8 cellular contexts compared by ENCODE assay signal in the genomic region with DNA sequence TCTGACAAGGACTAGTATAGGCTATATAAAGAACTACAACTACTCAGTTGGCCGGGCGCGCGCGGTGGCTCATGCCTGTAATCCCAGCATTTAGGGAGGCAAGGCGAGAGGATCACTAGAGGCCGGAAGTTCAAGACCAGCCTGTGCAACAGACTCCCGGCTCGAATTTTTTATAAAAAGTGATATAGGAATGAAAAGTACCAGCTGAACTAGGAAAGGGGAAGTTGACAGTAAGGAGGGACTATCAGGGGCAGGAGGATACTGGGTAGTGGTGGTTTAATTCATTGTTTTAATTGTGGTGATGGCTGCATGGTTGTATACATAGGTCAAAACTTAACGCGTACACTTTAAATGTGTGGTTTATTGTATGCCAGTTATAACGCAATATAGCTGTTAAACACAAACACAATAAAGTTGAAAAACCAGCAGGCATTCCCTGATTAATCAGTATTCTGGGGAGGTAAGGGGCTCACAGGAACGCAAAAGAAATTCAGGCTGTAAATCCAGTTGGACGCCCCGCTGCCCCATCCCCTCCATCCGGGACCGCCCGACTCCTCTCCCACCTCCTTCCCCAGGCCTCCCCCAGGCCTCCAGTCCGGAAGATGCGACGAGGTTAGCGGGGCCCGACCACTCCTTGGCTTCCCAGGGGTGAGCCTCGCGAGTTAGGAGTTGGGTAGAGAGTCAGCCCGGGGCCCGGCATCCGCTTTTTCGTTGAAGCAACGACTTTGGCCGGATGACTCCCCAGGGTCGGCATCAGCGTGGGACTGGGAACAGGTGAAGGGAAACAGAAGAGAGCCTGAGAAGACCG. TPM values are rescaled to one million over a fixed set of nuclear protein-coding genes. Genes with fewer than 3 reads are reported as not detected.
DNase-seq lines count a peak whose midpoint lies in the region; ATAC-seq, FAIRE-seq and TF ChIP-seq lines count a peak whose summit lies in the region.

No MANE protein-coding gene starts in this region.

- H3K27me3 ChIP-seq in GM06990 (replicated peaks; ENCODE audit: control insufficient read depth, insufficient read depth, low read length), result no peaks in the 10 kb centered on the region
- H3K27me3 ChIP-seq in astrocyte (ENCODE audit: insufficient read depth, low read length), result no peaks in the 10 kb centered on the region
- no peaks in the 10 kb centered on the region for H3K27me3 ChIP-seq in iPS-20b (ENCODE audit: insufficient read depth, low read length)

- peak overlapping the region; percentile 92 for H2AFZ ChIP-seq in astrocyte (ENCODE audit: low read depth, low read length)

- peaks cover 3% of the 10 kb centered on the region for H3K9me3 Mint-ChIP-seq in astrocyte (ENCODE audit: unreplicated experiment)

- no peaks in the 10 kb centered on the region for H3K27me3 Mint-ChIP-seq in astrocyte (ENCODE audit: low read depth, unreplicated experiment)

- peaks cover 40% of the 10 kb centered on the region for H3K79me2 ChIP-seq in astrocyte (ENCODE audit: insufficient read depth, low read length)

- H3K4me3 Mint-ChIP-seq in astrocyte (ENCODE audit: unreplicated experiment), result no peak overlapping the region

- H3K27ac ChIP-seq in SK-N-MC (peak overlapping the region; percentile 48; the same call in 1 of the 2 replicates), astrocyte (ENCODE audit: low read depth, low read length) (peak overlapping the region; percentile 86), iPS-20b (ENCODE audit: low read length) (peak overlapping the region; percentile 54)

- peak; percentile 52 for ATAC-seq in GM21737 (IDR thresholded peaks at IDR 0.05; ENCODE audit: unreplicated experiment)

- H3K4me1 ChIP-seq in astrocyte (ENCODE audit: insufficient read depth, low read length), result peaks cover 4% of the 10 kb centered on the region
- 0 out of 2 replicates have a peak, but pooled peaks cover 3% of the 10 kb centered on the region for H3K4me1 ChIP-seq in iPS-20b (ENCODE audit: insufficient read depth, low read length)

- FAIRE-seq in astrocyte (lab: Jason Lieb, UNC), result no peak

- H3K4me3 ChIP-seq in GM06990 (replicated peaks; ENCODE audit: low read depth, low read length) (peak overlapping the region; percentile 96), SK-N-MC (peak overlapping the region; percentile 90), astrocyte (ENCODE audit: insufficient read depth, low read depth, low read length) (peak overlapping the region; percentile 96), iPS-20b (ENCODE audit: low read length) (peak overlapping the region; percentile 96)

- H3K9ac ChIP-seq in SK-N-MC (ENCODE audit: insufficient read length) (peak overlapping the region; percentile 79), astrocyte (ENCODE audit: low read length) (peak overlapping the region; percentile 87), iPS-20b (ENCODE audit: low read depth, low read length) (peak overlapping the region; percentile 93)

- H3K36me3 Mint-ChIP-seq in astrocyte (ENCODE audit: low read depth, unreplicated experiment), result no peaks in the 10 kb centered on the region

- H3K9me3 ChIP-seq in SK-N-MC (ENCODE audit: low read depth, low read length) (no peaks in the 10 kb centered on the region), astrocyte (ENCODE audit: insufficient read depth, low read depth, low read length) (no peaks in the 10 kb centered on the region), iPS-20b (ENCODE audit: insufficient read depth, low read depth, low read length) (no peaks in the 10 kb centered on the region)

- peak overlapping the region; percentile 77 for H3K27ac Mint-ChIP-seq in astrocyte (ENCODE audit: unreplicated experiment)

- DNase-seq in GM06990 (ENCODE audit: extremely low read depth, insufficient read length), result peak; percentile 39
- DNase-seq in KG1 (lab: John Stamatoyannopoulos, UW), result peak; percentile 70
- DNase-seq in SK-N-MC (ENCODE audit: low read depth, low spot score), result no peak
- no peak for DNase-seq in astrocyte (ENCODE audit: low read depth)
- DNase-seq in stimulated activated CD4-positive, alpha-beta T cell treated with anti-CD3 and anti-CD28 coated beads, Interleukin-12 subunit alpha, Interleukin-12 subunit beta, amount 100 ng/mL, for 48 hours (ENCODE audit: low read depth in 2 of 3, low spot score in 1 of 3), result peak; percentile 34 to 67 (median 64)
- DNase-seq in foreskin melanocyte, result no peak

- peak overlapping the region; percentile 89 for H3K4me2 ChIP-seq in astrocyte (ENCODE audit: low read length)

- no peak for TF ChIP-seq CTCF in GM06990 (IDR thresholded peaks at IDR 0.05; ENCODE audit: insufficient read depth, low read length, poor library complexity, severe bottlenecking)
- TF ChIP-seq CTCF in astrocyte (IDR thresholded peaks at IDR 0.05; ENCODE audit: insufficient read depth, low read depth, low read length), result no peak

- H3K4me1 Mint-ChIP-seq in astrocyte (ENCODE audit: low read depth, unreplicated experiment), result peaks cover 1% of the 10 kb centered on the region

- H4K20me1 ChIP-seq in astrocyte (ENCODE audit: insufficient read depth, low read length), result peaks cover 13% of the 10 kb centered on the region

- no peaks in the 10 kb centered on the region for H3K36me3 ChIP-seq in GM06990 (ENCODE audit: control insufficient read depth, insufficient read depth, low read length)
- H3K36me3 ChIP-seq in SK-N-MC (ENCODE audit: insufficient read depth, low read length), result peaks cover 5% of the 10 kb centered on the region; the same call in 1 of the 2 replicates
- H3K36me3 ChIP-seq in astrocyte (ENCODE audit: insufficient read depth, low read length), result peaks cover 3% of the 10 kb centered on the region
- peaks cover 5% of the 10 kb centered on the region; the same call in 1 of the 2 replicates for H3K36me3 ChIP-seq in iPS-20b (ENCODE audit: insufficient read depth, low read depth, low read length)

RNA-seq across cellular contexts. Expression of a gene that starts 0.7 kb away (rescaled TPM):
- 21.0 and 26.8 TPM in 2 replicates for total RNA-seq in astrocyte

RNA-seq across cellular contexts. Expression of a gene that starts 42.9 kb away (rescaled TPM):
- total RNA-seq in astrocyte, result 17.9 and 25.3 TPM in 2 replicates

RNA-seq across cellular contexts. Expression of a gene that starts 59.6 kb away (rescaled TPM):
- 51.6 and 58.1 TPM in 2 replicates for total RNA-seq in astrocyte

Comparison
In these comparisons a context has a peak if more than half of its experiments do, and no peak if none do; other contexts are left out.
1. DNase-seq: peak in GM06990 (single experiment), KG1 (single experiment) and stimulated activated CD4-positive, alpha-beta T cell treated with anti-CD3 and anti-CD28 coated beads, Interleukin-12 subunit alpha, Interleukin-12 subunit beta, amount 100 ng/mL, for 48 hours (3 of 3); none in SK-N-MC (single experiment), astrocyte (single experiment) and foreskin melanocyte (single experiment).
2. Peak in every context shown above with its lines, with median percentiles within 50 percentile points of each other: H3K4me3 ChIP-seq, H3K27ac ChIP-seq and H3K9ac ChIP-seq.